ENCODE assay signal across 2 cellular contexts in genomic region chr6:38375937-38376336, GRCh38.
TF ChIP-seq lines count a peak whose summit lies in the region.

No MANE protein-coding gene starts in this region.

TF ChIP-seq in IMR-90, 13 proteins besides CTCF, POLR2A, EP300 and RAD21 (continued from another document):
- TF ChIP-seq BHLHE40 (IDR thresholded peaks at IDR 0.05; ENCODE audit: low read depth, low read length): no peak
- 0 out of 2 replicates have a peak, but pooled peaks have one; percentile 38 for TF ChIP-seq MAFK (IDR thresholded peaks at IDR 0.05; ENCODE audit: low read depth, low read length)
- TF ChIP-seq RFX5 (IDR thresholded peaks at IDR 0.05; ENCODE audit: low read depth, low read length): no peak
- no peak for TF ChIP-seq FOS (IDR thresholded peaks at IDR 0.05; ENCODE audit: low read depth, low read length)

TF ChIP-seq in K562, 482 proteins besides CTCF, POLR2A, EP300 and RAD21 (continued from another document):
- TF ChIP-seq PRDM10 (IDR thresholded peaks at IDR 0.05; ENCODE audit: partially characterized antibody): no peak
- no peak for TF ChIP-seq ZNF57 (CRISPR knock-in tag; IDR thresholded peaks at IDR 0.05)
- peak; percentile 56 for TF ChIP-seq ZNF316 (IDR thresholded peaks at IDR 0.05)
- no peak for TF ChIP-seq ZNF764 (CRISPR knock-in tag; IDR thresholded peaks at IDR 0.05; ENCODE audit: low read depth)
- TF ChIP-seq ZNF12 (CRISPR knock-in tag; IDR thresholded peaks at IDR 0.05): no peak
- no peak for TF ChIP-seq ARID2 (IDR thresholded peaks at IDR 0.05)
- no peak for TF ChIP-seq ZBTB43 (CRISPR knock-in tag; IDR thresholded peaks at IDR 0.05)
